Comparison of ENCODE assay signal across 8 cellular contexts in the genomic region with DNA sequence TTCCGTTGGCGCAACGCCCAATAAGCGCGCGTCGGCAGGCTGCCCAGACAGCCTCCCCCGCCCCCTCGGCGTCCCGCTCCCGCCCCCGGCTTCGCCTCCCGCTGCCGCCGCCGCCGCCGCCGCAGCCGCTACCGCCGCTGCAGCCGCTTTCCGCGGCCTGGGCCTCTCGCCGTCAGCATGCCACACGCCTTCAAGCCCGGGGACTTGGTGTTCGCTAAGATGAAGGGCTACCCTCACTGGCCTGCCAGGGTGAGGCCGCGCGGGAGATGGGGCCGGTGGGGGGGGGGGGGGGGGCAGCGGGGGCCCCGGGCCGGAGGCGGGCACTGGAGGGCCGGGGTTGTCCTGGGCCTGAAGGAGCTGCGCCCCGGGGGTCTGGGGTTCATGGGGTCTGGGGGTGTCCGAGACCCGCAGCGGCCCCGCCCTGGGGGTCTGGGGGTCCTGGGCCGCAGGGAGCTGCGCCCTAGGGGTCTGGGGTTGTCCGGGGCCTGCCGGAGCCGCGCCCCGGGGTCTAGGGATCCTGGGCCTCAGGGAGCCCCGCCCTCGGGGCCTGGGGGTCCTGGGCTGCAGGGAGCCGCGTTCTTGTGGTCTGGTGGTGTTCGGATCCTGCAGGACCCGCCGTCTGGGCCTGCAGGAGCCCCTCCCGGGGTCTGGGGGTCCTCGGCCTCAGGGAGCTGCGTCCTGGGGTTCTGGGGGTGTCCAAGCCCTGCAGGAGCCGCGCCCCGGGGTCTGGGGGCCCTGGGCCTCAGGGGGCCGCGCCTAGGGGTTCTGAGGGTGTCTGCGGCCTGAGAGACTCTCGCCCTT. TPM values are rescaled to one million over a fixed set of nuclear protein-coding genes. Genes with fewer than 3 reads are reported as not detected.
A peak's percentile ranks its signal among the peaks of the same experiment; 100 is the strongest.
DNase-seq lines count a peak whose midpoint lies in the region; ATAC-seq, FAIRE-seq and TF ChIP-seq lines count a peak whose summit lies in the region.

A gene (plus strand): TSS at position 124 of the 801 bp plus-strand sequence. CDS start 54 bp downstream, at position 178.

- H3K79me2 ChIP-seq in Karpas-422 (ENCODE audit: low read length), result peaks cover 42% of the 10 kb centered on the region

- H3K36me3 ChIP-seq in Karpas-422 (ENCODE audit: insufficient read depth, low read length) (no peaks in the 10 kb centered on the region; the same call in 1 of the 2 replicates), breast epithelium (no peaks in the 10 kb centered on the region), liver (ENCODE audit: control insufficient read depth in 4 of 4, insufficient read depth in 3 of 4, low read depth in 1 of 4, low read length in 3 of 4) (peaks cover 5 to 10% (median 5%) of the 10 kb centered on the region in 4 donors), thoracic aorta (peaks cover 11% of the 10 kb centered on the region)

- peak within 1 kb of the TSS; percentile 11; the same call in 1 of the 2 replicates for H2AFZ ChIP-seq in Karpas-422 (ENCODE audit: low read length)

- H3K27ac ChIP-seq in Karpas-422 (ENCODE audit: low read length) (peak within 1 kb of the TSS; percentile 82), breast epithelium (peak within 1 kb of the TSS; percentile 83 to 91), liver (ENCODE audit: low read depth in 1 of 2, low read length in 2 of 2) (peak within 1 kb of the TSS; percentile 77 to 85), thoracic aorta (peak within 1 kb of the TSS; percentile 76)

- H3K9ac ChIP-seq in Karpas-422 (ENCODE audit: low read length) (peak within 1 kb of the TSS; percentile 99), liver (ENCODE audit: low read depth in 1 of 2, low read length in 2 of 2) (peak within 1 kb of the TSS; percentile 59 to 88)

- H3K4me3 ChIP-seq in Karpas-422 (ENCODE audit: low read length) (peak within 1 kb of the TSS; percentile 97), breast epithelium (peak within 1 kb of the TSS; percentile 95 to 99 (median 97)), liver (ENCODE audit: low read depth in 1 of 3, low read length in 3 of 3) (peak within 1 kb of the TSS; percentile 69 to 96 (median 71)), thoracic aorta (peak within 1 kb of the TSS; percentile 93)

- DNase-seq in Karpas-422 (no peak), breast epithelium (ENCODE audit: low spot score in 2 of 2) (no peak), thoracic aorta (ENCODE audit: low spot score) (no peak), H54 (ENCODE audit: insufficient read length, low spot score) (no peak), KG1 (lab: John Stamatoyannopoulos, UW) (no peak), DMS53 treated with DMSO at 0.1 percent for 48 hours (lab: John Stamatoyannopoulos, UW; ENCODE audit: unreplicated experiment) (no peak)

- TF ChIP-seq CTCF in breast epithelium (IDR thresholded peaks at IDR 0.05), result no peak
- no peak for TF ChIP-seq CTCF in liver (IDR thresholded peaks at IDR 0.05; ENCODE audit: low read depth, low read length, missing input control)
- TF ChIP-seq CTCF in thoracic aorta (IDR thresholded peaks at IDR 0.05), result no peak

- H4K20me1 ChIP-seq in Karpas-422 (ENCODE audit: insufficient read depth, low read depth, low read length), result no peaks in the 10 kb centered on the region; the same call in 1 of the 2 replicates

- FAIRE-seq in H54 (lab: Jason Lieb, UNC), result no peak

- no peak for TF ChIP-seq RAD21 in liver (IDR thresholded peaks at IDR 0.05)

- H3K27me3 ChIP-seq in Karpas-422 (ENCODE audit: low read length) (no peaks in the 10 kb centered on the region), breast epithelium (no peaks in the 10 kb centered on the region), liver (ENCODE audit: control insufficient read depth in 4 of 4, insufficient read depth in 4 of 4, low read length in 3 of 4) (no peaks in the 10 kb centered on the region), thoracic aorta (replicated peaks; ENCODE audit: insufficient read depth) (no peaks in the 10 kb centered on the region)

- peak within 1 kb of the TSS; percentile 92 for H3K4me2 ChIP-seq in Karpas-422 (ENCODE audit: low read depth, low read length, poor library complexity, severe bottlenecking)

- H3K9me3 ChIP-seq in Karpas-422 (ENCODE audit: low read length) (no peaks in the 10 kb centered on the region), breast epithelium (no peaks in the 10 kb centered on the region), liver (ENCODE audit: control insufficient read depth in 4 of 4, low read length in 3 of 4) (no peaks in the 10 kb centered on the region), thoracic aorta (no peaks in the 10 kb centered on the region)

- H3K9me2 ChIP-seq in Karpas-422 (replicated peaks; ENCODE audit: insufficient read depth, low read length), result no peaks in the 10 kb centered on the region

- under 1% methylated on average over 71 of the region's 71 CpGs for WGBS in liver

- ATAC-seq in thoracic aorta (ENCODE audit: insufficient number of reproducible peaks, low FRiP score, low read depth), result no peak

- H3K4me1 ChIP-seq in Karpas-422 (ENCODE audit: low read length) (peaks cover 24% of the 10 kb centered on the region), breast epithelium (peaks cover 8 to 13% of the 10 kb centered on the region in 2 donors), liver (ENCODE audit: control insufficient read depth in 4 of 4, insufficient read depth in 4 of 4, low read length in 3 of 4) (peaks cover 4 to 19% (median 12%) of the 10 kb centered on the region in 4 donors), thoracic aorta (ENCODE audit: control insufficient read depth in 1 of 2, low read depth in 2 of 2) (peaks cover 22 to 29% of the 10 kb centered on the region in 2 donors)

- intact Hi-C loops in breast epithelium (cut with DNase I; ENCODE audit: low total_unique reads), result no loop called here

- peak; percentile 53 for TF ChIP-seq POLR2A in GM15510 (IDR thresholded peaks at IDR 0.05; ENCODE audit: borderline replicate concordance, extremely low read depth, insufficient read length)
- no peak for TF ChIP-seq POLR2A in breast epithelium (IDR thresholded peaks at IDR 0.05)
- no peak for TF ChIP-seq POLR2A in H54 (IDR thresholded peaks at IDR 0.05; ENCODE audit: low read depth, low read length)

TF ChIP-seq in liver, 16 proteins besides CTCF, POLR2A, EP300 and RAD21:
- TF ChIP-seq, protein P1, sequence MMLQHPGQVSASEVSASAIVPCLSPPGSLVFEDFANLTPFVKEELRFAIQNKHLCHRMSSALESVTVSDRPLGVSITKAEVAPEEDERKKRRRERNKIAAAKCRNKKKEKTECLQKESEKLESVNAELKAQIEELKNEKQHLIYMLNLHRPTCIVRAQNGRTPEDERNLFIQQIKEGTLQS (IDR thresholded peaks at IDR 0.05), result no peak
- TF ChIP-seq EGR1 (IDR thresholded peaks at IDR 0.05; ENCODE audit: low read depth in 2 of 2), result peak in 1 of 2 donors; percentile 72
- TF ChIP-seq RXRA (IDR thresholded peaks at IDR 0.05), result peak in 1 of 2 donors; percentile 2

RNA-seq across cellular contexts. Expression of the gene that starts here (rescaled TPM):
- 49.9 and 81.2 TPM in 2 replicates for total RNA-seq in Karpas-422 (2014; rRNA removed; shearing (Covaris generic); ENCODE audit: low replicate concordance)
- total RNA-seq in breast epithelium (10 to 100 TPM; 33.0 to 34.1 (median 33.1) TPM), liver (10 to 100 TPM; 14.9 to 15.7 TPM), thoracic aorta (10 to 100 TPM; 22.7 to 40.3 TPM)
- 10 to 100 TPM in 1 of 2 donors, 1 to 10 TPM in 1; 3.4 to 13.2 TPM for polyA plus RNA-seq in liver
